ENCODE assay signal across 11 cellular contexts in genomic region chr17:3433210-3433609, GRCh38. TPM values are rescaled to one million over a fixed set of nuclear protein-coding genes. Genes with fewer than 3 reads are reported as not detected.
DNase-seq lines count a peak whose midpoint lies in the region; ATAC-seq and TF ChIP-seq lines count a peak whose summit lies in the region.
"Not testable (repeated sequence)": the region's sequence is repeated elsewhere in the genome, so short reads cannot be mapped to it uniquely, and the experiment has no call there.
"Had no signal": no experiment of that assay in that cellular context is flagged by ENCODE, and none has a peak within 500 bp of the region (broad histone marks: within the 10 kb centered on the region; RNA-seq: fewer than 3 reads in every experiment).

No MANE protein-coding gene starts in this region.

- H3K4me1 Mint-ChIP-seq in activated CD4-positive, alpha-beta T cell treated with anti-CD3 and anti-CD28 coated beads for 36 hours; natural killer cell: not testable (repeated sequence)

- not testable (repeated sequence) for H3K9me2 ChIP-seq in PC-3 (replicated peaks; ENCODE audit: low read length)

- not testable (repeated sequence) for H3K9me3 Mint-ChIP-seq in activated CD4-positive, alpha-beta T cell treated with anti-CD3 and anti-CD28 coated beads for 36 hours (ENCODE audit: low read depth); natural killer cell

- H3K4me1 ChIP-seq in PC-3 (ENCODE audit: insufficient read depth, low read length) = not testable (repeated sequence)

- H3K9me3 ChIP-seq in PC-3 (ENCODE audit: low read length) = not testable (repeated sequence)

- H3K36me3 ChIP-seq in PC-3 (ENCODE audit: low read depth, low read length) = not testable (repeated sequence)

- ATAC-seq in PC-3; activated CD4-positive, alpha-beta T cell treated with anti-CD3 and anti-CD28 coated beads for 36 hours; stimulated activated naive CD8-positive, alpha-beta T cell treated with anti-CD3 and anti-CD28 coated beads, Interleukin-15, Interleukin-2, amounts not matched to agents 100 U/mL and 50 U/mL, for 24 hours: not testable (repeated sequence)
- ATAC-seq in natural killer cell = peak in 2 of 3 donors; percentile 65 to 76

- in situ Hi-C loops in KBM-7 (cut with MboI; ENCODE audit: low pct_unique_long_range_greater_than_20kb, low sequenced_read_pairs) = not testable (repeated sequence)

- not testable (repeated sequence) for H3K4me2 ChIP-seq in PC-3 (ENCODE audit: low read length)

- POLR2A ChIA-PET in PC-3 (lab: Charles Lee; ENCODE audit: unreplicated experiment); activated CD4-positive, alpha-beta T cell treated with anti-CD3 and anti-CD28 coated beads for 36 hours (lab: Charles Lee): not testable (repeated sequence)

- H3K36me3 Mint-ChIP-seq in activated CD4-positive, alpha-beta T cell treated with anti-CD3 and anti-CD28 coated beads for 36 hours (ENCODE audit: low read depth); natural killer cell: not testable (repeated sequence)

- H3K4me3 ChIP-seq in PC-3 (ENCODE audit: low read length) = not testable (repeated sequence)

- H3K27ac Mint-ChIP-seq in activated CD4-positive, alpha-beta T cell treated with anti-CD3 and anti-CD28 coated beads for 36 hours; natural killer cell: not testable (repeated sequence)

- CTCF ChIA-PET in PC-3 (lab: Charles Lee); activated CD4-positive, alpha-beta T cell treated with anti-CD3 and anti-CD28 coated beads for 36 hours (lab: Charles Lee): not testable (repeated sequence)

- not testable (repeated sequence) for H3K9ac ChIP-seq in PC-3 (ENCODE audit: low read length)

- H4K20me1 ChIP-seq in PC-3 (ENCODE audit: low read length) = not testable (repeated sequence)

- not testable (repeated sequence) for H2AFZ ChIP-seq in PC-3 (ENCODE audit: low read length)

- not testable (repeated sequence) for H3F3A ChIP-seq in PC-3 (ENCODE audit: low read length, unreplicated experiment)

- H3K27ac ChIP-seq in PC-3 (ENCODE audit: low read length) = not testable (repeated sequence)

- DNase-seq in ELF-1 (ENCODE audit: low read depth, low spot score) = peak; percentile 54
- peak; percentile 84 for DNase-seq in KBM-7
- peak; percentile 7 for DNase-seq in PC-3
- DNase-seq in activated CD4-positive, alpha-beta T cell treated with anti-CD3 and anti-CD28 coated beads for 36 hours = peak; percentile 33
- peak; percentile 1 for DNase-seq in astrocyte of the hippocampus (ENCODE audit: low read depth, low spot score)
- DNase-seq in iPS-NIHi11 (ENCODE audit: low spot score) = peak; percentile 40
- not testable (repeated sequence) for DNase-seq in natural killer cell
- DNase-seq in stimulated activated naive CD8-positive, alpha-beta T cell treated with anti-CD3 and anti-CD28 coated beads, Interleukin-15, Interleukin-2, amounts not matched to agents 100 U/mL and 50 U/mL, for 24 hours = peak; percentile 16

- H3K27me3 Mint-ChIP-seq in activated CD4-positive, alpha-beta T cell treated with anti-CD3 and anti-CD28 coated beads for 36 hours = peaks cover 20% of the 10 kb centered on the region
- H3K27me3 Mint-ChIP-seq in natural killer cell (ENCODE audit: low read depth in 2 of 2) = peaks cover 16 to 18% of the 10 kb centered on the region in 2 donors

- not testable (repeated sequence) for BruUV-seq in PC-3 (replicated peaks; lab: Mats Ljungman, UMichigan)

- intact Hi-C loops in PC-3 (cut with micrococcal nuclease); activated CD4-positive, alpha-beta T cell treated with anti-CD3 and anti-CD28 coated beads for 36 hours (cut with DNase I, micrococcal nuclease); natural killer cell (cut with micrococcal nuclease): not testable (repeated sequence)

- not testable (repeated sequence) for TF ChIP-seq CTCF in PC-3 (conservative IDR thresholded peaks at IDR 0.05; ENCODE audit: low read depth, low read length); natural killer cell (IDR thresholded peaks at IDR 0.05)

- not testable (repeated sequence) for H3K79me2 ChIP-seq in PC-3 (ENCODE audit: low read length)

- peaks cover 22% of the 10 kb centered on the region for H3K27me3 ChIP-seq in PC-3 (ENCODE audit: low read length)

- H3K4me3 Mint-ChIP-seq in activated CD4-positive, alpha-beta T cell treated with anti-CD3 and anti-CD28 coated beads for 36 hours; natural killer cell: not testable (repeated sequence)

RNA-seq across cellular contexts. Expression of gene OR1E2, which starts 0.4 kb away (rescaled TPM):
- total RNA-seq in PC-3 (2014; rRNA removed) = not detected in 2 replicates
- total RNA-seq in activated CD4-positive, alpha-beta T cell treated with anti-CD3 and anti-CD28 coated beads for 36 hours = not detected
- not detected for total RNA-seq in natural killer cell
- total RNA-seq: ascending aorta, H7, right atrium auricular region had no signal

RNA-seq across cellular contexts. Expression of gene OR3A3, which starts 22.0 kb away (rescaled TPM):
- total RNA-seq in PC-3 (2014; rRNA removed) (not detected in 2 replicates), natural killer cell (not detected)
- not detected for total RNA-seq in activated CD4-positive, alpha-beta T cell treated with anti-CD3 and anti-CD28 coated beads for 36 hours
- total RNA-seq: ascending aorta, H7, right atrium auricular region had no signal

RNA-seq across cellular contexts. Expression of gene OR1E1, which starts 35.0 kb away (rescaled TPM):
- not detected in 2 replicates for total RNA-seq in PC-3 (2014; rRNA removed)
- not detected for total RNA-seq in activated CD4-positive, alpha-beta T cell treated with anti-CD3 and anti-CD28 coated beads for 36 hours
- not detected for total RNA-seq in natural killer cell
- total RNA-seq: ascending aorta, H7, right atrium auricular region had no signal

RNA-seq across cellular contexts. Expression of gene SPATA22, which starts 38.4 kb away (rescaled TPM):
- 1.8 TPM in 1 of 2 replicates, not detected in the other for total RNA-seq in PC-3 (2014; rRNA removed)
- total RNA-seq in activated CD4-positive, alpha-beta T cell treated with anti-CD3 and anti-CD28 coated beads for 36 hours = 1 to 10 TPM in 1 of 2 experiments, under 1 TPM in 1; 0.44 to 1.6 TPM
- 1 to 10 TPM in 1 of 3 donors, not detected in 2; 1.3 TPM for total RNA-seq in natural killer cell
- total RNA-seq: ascending aorta had no signal

RNA-seq across cellular contexts. Expression of gene ASPA, which starts 42.6 kb away (rescaled TPM):
- total RNA-seq in PC-3 (2014; rRNA removed) (not detected in 2 replicates), natural killer cell (not detected)
- total RNA-seq in activated CD4-positive, alpha-beta T cell treated with anti-CD3 and anti-CD28 coated beads for 36 hours = not detected
- total RNA-seq: H7 had no signal
